26 cellular contexts compared by ENCODE assay signal in genomic region chr17:54221499-54221898, GRCh38.
"Had no signal": no experiment of that assay in that cellular context is flagged by ENCODE, and none has a peak within 500 bp of the region (broad histone marks: within the 10 kb centered on the region; RNA-seq: fewer than 3 reads in every experiment).

No MANE protein-coding gene starts in this region.

- H3K36me3 ChIP-seq: stomach, suprapubic skin, thoracic aorta, thyroid gland, tibial artery, tibial nerve, transverse colon, upper lobe of left lung, upper lobe of right lung, uterus, vagina had no signal

- FAIRE-seq: urothelium cell line had no signal

- H3K27me3 ChIP-seq: stomach, suprapubic skin, testis, thyroid gland, tibial artery, tibial nerve, transverse colon, upper lobe of left lung, upper lobe of right lung, uterus, vagina had no signal

- ATAC-seq: stimulated activated effector memory CD8-positive, alpha-beta T cell treated with anti-CD3 and anti-CD28 coated beads, Interleukin-12 subunit alpha, Interleukin-12 subunit beta, amount 100 ng/mL, for 72 hours; stimulated activated memory B cell treated with anti-CD40 and anti-IgM and Interleukin-4, amounts not matched to agents 10 μg/mL and 1 μg/mL and 100 μg/mL, for 72 hours; stimulated activated naive B cell treated with anti-CD40 and anti-IgM and Interleukin-4, amounts not matched to agents 10 μg/mL and 1 μg/mL and 100 μg/mL, for 72 hours; stimulated activated naive CD8-positive, alpha-beta T cell treated with anti-CD3 and anti-CD28 coated beads, Interleukin-15, amount 100 ng/mL, for 72 hours; stimulated activated naive CD8-positive, alpha-beta T cell treated with anti-CD3 and anti-CD28 coated beads, Interleukin-15, Interleukin-2, amounts not matched to agents 100 U/mL and 50 U/mL, for 24 hours; upper lobe of right lung had no signal

- DNase-seq: stimulated activated CD4-positive, alpha-beta T cell treated with anti-CD3 and anti-CD28 coated beads, Interleukin-2, amount 100 ng/mL, for 48 hours; stimulated activated CD4-positive, alpha-beta T cell treated with anti-CD3 and anti-CD28 coated beads, Interleukin-4, amount 100 ng/mL, for 1 hour; stimulated activated CD4-positive, alpha-beta T cell treated with anti-CD3 and anti-CD28 coated beads, Interleukin-4, amount 100 ng/mL, for 4 hours; stimulated activated CD8-positive, alpha-beta memory T cell treated with anti-CD3 and anti-CD28 coated beads, Interleukin-4, amount 100 ng/mL, for 48 hours; stimulated activated naive B cell treated with anti-CD40 and anti-IgM and Interleukin-4, amounts not matched to agents 10 μg/mL and 1 μg/mL and 100 μg/mL, for 72 hours; stimulated activated naive CD4-positive, alpha-beta T cell; stimulated activated naive CD4-positive, alpha-beta T cell treated with Interleukin-2 at 50 U/mL for 16 hours; stimulated activated naive CD8-positive, alpha-beta T cell treated with anti-CD3 and anti-CD28 coated beads, Interleukin-15, amount 100 ng/mL, for 72 hours; stimulated activated naive CD8-positive, alpha-beta T cell treated with anti-CD3 and anti-CD28 coated beads, Interleukin-15, Interleukin-2, amounts not matched to agents 100 U/mL and 50 U/mL, for 24 hours; stomach; substantia nigra; testis; thyroid gland; tibial artery; transverse colon; trophoblast cell; upper lobe of left lung; upper lobe of right lung; uterus had no signal

- H3K4me1 ChIP-seq: stomach, suprapubic skin, testis, thyroid gland, tibial artery, tibial nerve, transverse colon, upper lobe of left lung, upper lobe of right lung, uterus, vagina had no signal

- H3K27ac ChIP-seq: stomach, suprapubic skin, testis, thoracic aorta, thyroid gland, tibial artery, tibial nerve, transverse colon, upper lobe of left lung, upper lobe of right lung, uterus, vagina had no signal

- H3K9me3 ChIP-seq: suprapubic skin, testis, thoracic aorta, thyroid gland, tibial artery, tibial nerve, transverse colon, upper lobe of left lung, upper lobe of right lung, uterus, vagina had no signal

- H3K4me3 ChIP-seq: stomach, suprapubic skin, testis, thoracic aorta, thyroid gland, tibial artery, tibial nerve, transverse colon, upper lobe of left lung, upper lobe of right lung, uterus, vagina had no signal
